In the genomic region with DNA sequence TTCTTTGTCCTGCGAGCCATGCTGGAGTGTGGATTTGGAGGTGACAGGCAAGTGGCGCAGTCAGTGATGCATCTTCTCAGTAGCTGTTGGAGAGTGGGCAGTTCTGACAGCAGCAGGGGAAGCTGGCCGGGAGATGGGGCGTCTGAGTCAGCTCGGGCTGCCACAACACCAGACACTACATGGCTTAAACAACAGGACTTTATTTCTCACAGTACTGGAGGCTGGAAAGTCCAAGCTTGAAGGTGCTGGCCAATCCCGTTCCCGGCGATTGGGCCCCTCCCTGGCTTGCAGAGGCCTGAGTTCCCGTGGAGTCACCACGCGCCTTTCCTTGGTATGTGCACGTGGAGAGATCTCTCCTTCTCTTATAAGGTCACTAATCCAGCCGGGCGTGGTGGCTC, we compare ENCODE assay signal across 10 cellular contexts. TPM values are rescaled to one million over a fixed set of nuclear protein-coding genes. Genes with fewer than 3 reads are reported as not detected.
DNase-seq lines count a peak whose midpoint lies in the region; ATAC-seq and TF ChIP-seq lines count a peak whose summit lies in the region.
"Had no signal": no experiment of that assay in that cellular context is flagged by ENCODE, and none has a peak within 500 bp of the region (broad histone marks: within the 10 kb centered on the region; RNA-seq: fewer than 3 reads in every experiment).

No MANE protein-coding gene starts in this region.

- no peak for TF ChIP-seq EP300 in stomach (IDR thresholded peaks at IDR 0.05)

- no peaks in the 10 kb centered on the region for H3K36me3 Mint-ChIP-seq in activated CD4-positive, alpha-beta T cell treated with anti-CD3 and anti-CD28 coated beads for 36 hours (ENCODE audit: low read depth)

- CTCF ChIA-PET in activated CD4-positive, alpha-beta T cell treated with anti-CD3 and anti-CD28 coated beads for 36 hours (lab: Charles Lee), result interaction anchor here (0.6 to 2.1 kb wide), 4 partner anchors 13 to 256 kb away, joined by 4 to 9 read pairs (median 4); a partner anchor contains a TSS

- no peak overlapping the region for H3K4me3 Mint-ChIP-seq in activated CD4-positive, alpha-beta T cell treated with anti-CD3 and anti-CD28 coated beads for 36 hours

- intact Hi-C loops in activated CD4-positive, alpha-beta T cell treated with anti-CD3 and anti-CD28 coated beads for 36 hours (cut with DNase I, micrococcal nuclease), result no loop called here
- intact Hi-C loops in stomach (cut with DNase I; ENCODE audit: low total_unique reads), result loop anchor here (10.0 kb wide), 1 partner anchor 153 kb away; a partner anchor contains a TSS

- 64 to 84% (median 74%) methylated on average over 13 to 14 of the region's 14 CpGs for WGBS in stomach, 5 donors

- H3K27me3 ChIP-seq in stomach, result peaks cover 0 to 14% (median 0%) of the 10 kb centered on the region in 3 donors

- in situ Hi-C loops in G401 (cut with HindIII; ENCODE audit: low sequenced_read_pairs), result no loop called here

- peak overlapping the region in 3 of 5 donors; percentile 85 to 93 (median 89) for H3K27ac ChIP-seq in stomach
- H3K27ac ChIP-seq: A549 had no signal

- H3K27me3 Mint-ChIP-seq in activated CD4-positive, alpha-beta T cell treated with anti-CD3 and anti-CD28 coated beads for 36 hours, result peaks cover 3% of the 10 kb centered on the region

- TF ChIP-seq CTCF in fibroblast of villous mesenchyme (IDR thresholded peaks at IDR 0.05; ENCODE audit: insufficient read depth, low read depth, low read length) (no peak), stomach (IDR thresholded peaks at IDR 0.05) (no peak)

- no peaks in the 10 kb centered on the region for H3K9me3 Mint-ChIP-seq in activated CD4-positive, alpha-beta T cell treated with anti-CD3 and anti-CD28 coated beads for 36 hours (ENCODE audit: low read depth)

- peak overlapping the region; percentile 53 for H3K27ac Mint-ChIP-seq in activated CD4-positive, alpha-beta T cell treated with anti-CD3 and anti-CD28 coated beads for 36 hours

- peaks cover 25% of the 10 kb centered on the region for H3K4me1 Mint-ChIP-seq in activated CD4-positive, alpha-beta T cell treated with anti-CD3 and anti-CD28 coated beads for 36 hours

- DNase-seq in activated CD4-positive, alpha-beta T cell treated with anti-CD3 and anti-CD28 coated beads for 36 hours, result peak; percentile 61
- DNase-seq in activated CD4-positive, alpha-beta T cell treated with anti-CD3 and anti-CD28 coated beads for 4 hours, result no peak
- DNase-seq in fibroblast of villous mesenchyme (ENCODE audit: low read depth), result peak; percentile 49
- DNase-seq in stomach, result no peak
- DNase-seq in G401 (ENCODE audit: low spot score), result no peak
- DNase-seq in NCI-H2107 treated with DMSO at 0.1 percent for 48 hours (lab: John Stamatoyannopoulos, UW; ENCODE audit: unreplicated experiment), result no peak
- no peak for DNase-seq in Kasumi-1 (lab: John Stamatoyannopoulos, UW)
- DNase-seq: NCI-H2029 had no signal

- H3K4me1 ChIP-seq in stomach, result peaks cover 6 to 36% (median 17%) of the 10 kb centered on the region in 4 donors
- H3K4me1 ChIP-seq: A549 had no signal

- no peak for TF ChIP-seq POLR2A in stomach (IDR thresholded peaks at IDR 0.05)

- no peak overlapping the region for H3K4me3 ChIP-seq in fibroblast of villous mesenchyme (ENCODE audit: low read depth, low read length)
- no peak overlapping the region for H3K4me3 ChIP-seq in stomach
- H3K4me3 ChIP-seq: A549 had no signal

- H3K9me3 ChIP-seq in stomach, result no peaks in the 10 kb centered on the region
- H3K9me3 ChIP-seq: A549 had no signal

- H3K36me3 ChIP-seq in stomach, result no peaks in the 10 kb centered on the region

- ATAC-seq in activated CD4-positive, alpha-beta T cell treated with anti-CD3 and anti-CD28 coated beads for 36 hours, result peak; percentile 67
- peak; percentile 23; the same call in 2 of the 3 replicates for ATAC-seq in SK-N-SH treated with all-trans-retinoic acid at 6 μM for 48 hours
- ATAC-seq: A549 had no signal

- POLR2A ChIA-PET in activated CD4-positive, alpha-beta T cell treated with anti-CD3 and anti-CD28 coated beads for 36 hours (lab: Charles Lee), result interaction anchor here (0.6 to 1.6 kb wide), 4 partner anchors 149 to 693 kb away, joined by 3 to 7 read pairs (median 3); a partner anchor contains a TSS

TF ChIP-seq in SK-N-SH treated with all-trans-retinoic acid at 6 μM for 48 hours, 23 proteins besides CTCF, POLR2A, EP300 and RAD21 (continues in another document):
- TF ChIP-seq ZFP3 (CRISPR knock-in tag; IDR thresholded peaks at IDR 0.05) (no peak), ZFP30 (CRISPR knock-in tag; IDR thresholded peaks at IDR 0.05) (no peak), TOX (CRISPR knock-in tag; IDR thresholded peaks at IDR 0.05; ENCODE audit: borderline replicate concordance) (no peak), ZNF70 (CRISPR knock-in tag; IDR thresholded peaks at IDR 0.05) (no peak), ZNF8 (CRISPR knock-in tag; IDR thresholded peaks at IDR 0.05) (no peak), TCF4 (CRISPR knock-in tag; IDR thresholded peaks at IDR 0.05; ENCODE audit: borderline replicate concordance) (no peak), ZC3H10 (CRISPR knock-in tag; IDR thresholded peaks at IDR 0.05) (no peak), PPARA (CRISPR knock-in tag; IDR thresholded peaks at IDR 0.05; ENCODE audit: borderline replicate concordance) (no peak), ISL1 (CRISPR knock-in tag; IDR thresholded peaks at IDR 0.05) (no peak), ESRRG (CRISPR knock-in tag; IDR thresholded peaks at IDR 0.05) (no peak), SNAI2 (CRISPR knock-in tag; IDR thresholded peaks at IDR 0.05) (no peak), OSR1 (CRISPR knock-in tag; IDR thresholded peaks at IDR 0.05) (no peak), BACH2 (CRISPR knock-in tag; IDR thresholded peaks at IDR 0.05; ENCODE audit: borderline replicate concordance) (no peak), GLIS3 (CRISPR knock-in tag; IDR thresholded peaks at IDR 0.05) (no peak)
- TF ChIP-seq, protein P1, sequence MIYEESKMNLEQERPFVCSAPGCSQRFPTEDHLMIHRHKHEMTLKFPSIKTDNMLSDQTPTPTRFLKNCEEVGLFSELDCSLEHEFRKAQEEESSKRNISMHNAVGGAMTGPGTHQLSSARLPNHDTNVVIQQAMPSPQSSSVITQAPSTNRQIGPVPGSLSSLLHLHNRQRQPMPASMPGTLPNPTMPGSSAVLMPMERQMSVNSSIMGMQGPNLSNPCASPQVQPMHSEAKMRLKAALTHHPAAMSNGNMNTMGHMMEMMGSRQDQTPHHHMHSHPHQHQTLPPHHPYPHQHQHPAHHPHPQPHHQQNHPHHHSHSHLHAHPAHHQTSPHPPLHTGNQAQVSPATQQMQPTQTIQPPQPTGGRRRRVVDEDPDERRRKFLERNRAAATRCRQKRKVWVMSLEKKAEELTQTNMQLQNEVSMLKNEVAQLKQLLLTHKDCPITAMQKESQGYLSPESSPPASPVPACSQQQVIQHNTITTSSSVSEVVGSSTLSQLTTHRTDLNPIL (CRISPR knock-in tag; IDR thresholded peaks at IDR 0.05; ENCODE audit: low read depth), result no peak
- TF ChIP-seq, protein P2, sequence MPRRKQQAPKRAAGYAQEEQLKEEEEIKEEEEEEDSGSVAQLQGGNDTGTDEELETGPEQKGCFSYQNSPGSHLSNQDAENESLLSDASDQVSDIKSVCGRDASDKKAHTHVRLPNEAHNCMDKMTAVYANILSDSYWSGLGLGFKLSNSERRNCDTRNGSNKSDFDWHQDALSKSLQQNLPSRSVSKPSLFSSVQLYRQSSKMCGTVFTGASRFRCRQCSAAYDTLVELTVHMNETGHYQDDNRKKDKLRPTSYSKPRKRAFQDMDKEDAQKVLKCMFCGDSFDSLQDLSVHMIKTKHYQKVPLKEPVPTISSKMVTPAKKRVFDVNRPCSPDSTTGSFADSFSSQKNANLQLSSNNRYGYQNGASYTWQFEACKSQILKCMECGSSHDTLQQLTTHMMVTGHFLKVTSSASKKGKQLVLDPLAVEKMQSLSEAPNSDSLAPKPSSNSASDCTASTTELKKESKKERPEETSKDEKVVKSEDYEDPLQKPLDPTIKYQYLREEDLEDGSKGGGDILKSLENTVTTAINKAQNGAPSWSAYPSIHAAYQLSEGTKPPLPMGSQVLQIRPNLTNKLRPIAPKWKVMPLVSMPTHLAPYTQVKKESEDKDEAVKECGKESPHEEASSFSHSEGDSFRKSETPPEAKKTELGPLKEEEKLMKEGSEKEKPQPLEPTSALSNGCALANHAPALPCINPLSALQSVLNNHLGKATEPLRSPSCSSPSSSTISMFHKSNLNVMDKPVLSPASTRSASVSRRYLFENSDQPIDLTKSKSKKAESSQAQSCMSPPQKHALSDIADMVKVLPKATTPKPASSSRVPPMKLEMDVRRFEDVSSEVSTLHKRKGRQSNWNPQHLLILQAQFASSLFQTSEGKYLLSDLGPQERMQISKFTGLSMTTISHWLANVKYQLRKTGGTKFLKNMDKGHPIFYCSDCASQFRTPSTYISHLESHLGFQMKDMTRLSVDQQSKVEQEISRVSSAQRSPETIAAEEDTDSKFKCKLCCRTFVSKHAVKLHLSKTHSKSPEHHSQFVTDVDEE (CRISPR knock-in tag; IDR thresholded peaks at IDR 0.05), result no peak
- TF ChIP-seq, protein P3, sequence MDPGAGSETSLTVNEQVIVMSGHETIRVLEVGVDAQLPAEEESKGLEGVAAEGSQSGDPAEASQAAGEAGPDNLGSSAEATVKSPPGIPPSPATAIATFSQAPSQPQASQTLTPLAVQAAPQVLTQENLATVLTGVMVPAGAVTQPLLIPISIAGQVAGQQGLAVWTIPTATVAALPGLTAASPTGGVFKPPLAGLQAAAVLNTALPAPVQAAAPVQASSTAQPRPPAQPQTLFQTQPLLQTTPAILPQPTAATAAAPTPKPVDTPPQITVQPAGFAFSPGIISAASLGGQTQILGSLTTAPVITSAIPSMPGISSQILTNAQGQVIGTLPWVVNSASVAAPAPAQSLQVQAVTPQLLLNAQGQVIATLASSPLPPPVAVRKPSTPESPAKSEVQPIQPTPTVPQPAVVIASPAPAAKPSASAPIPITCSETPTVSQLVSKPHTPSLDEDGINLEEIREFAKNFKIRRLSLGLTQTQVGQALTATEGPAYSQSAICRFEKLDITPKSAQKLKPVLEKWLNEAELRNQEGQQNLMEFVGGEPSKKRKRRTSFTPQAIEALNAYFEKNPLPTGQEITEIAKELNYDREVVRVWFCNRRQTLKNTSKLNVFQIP (CRISPR knock-in tag; IDR thresholded peaks at IDR 0.05; ENCODE audit: borderline replicate concordance, low read depth), result no peak

RNA-seq across cellular contexts. Expression of a gene that starts 16.6 kb away (rescaled TPM):
- total RNA-seq in activated CD4-positive, alpha-beta T cell treated with anti-CD3 and anti-CD28 coated beads for 36 hours, result 1 to 10 TPM; 5.9 to 9.3 TPM
- total RNA-seq in fibroblast of villous mesenchyme (6.9 and 14.8 TPM in 2 replicates), stomach (10 to 100 TPM; 14.9 to 89.9 (median 62.2) TPM)
- polyA plus RNA-seq in stomach, result 10 to 100 TPM; 17.4 to 86.8 (median 44.1) TPM
- 1.4 and 5.4 TPM in 2 replicates for total RNA-seq in G401 (2014; rRNA removed; shearing (Covaris generic))

Comparison
In these comparisons a context has a peak if more than half of its experiments do, and no peak if none do; other contexts are left out.
1. DNase-seq: peak in activated CD4-positive, alpha-beta T cell treated with anti-CD3 and anti-CD28 coated beads for 36 hours (single experiment) and fibroblast of villous mesenchyme (single experiment); none in activated CD4-positive, alpha-beta T cell treated with anti-CD3 and anti-CD28 coated beads for 4 hours (0 of 2), stomach (single experiment), G401 (single experiment), NCI-H2107 treated with DMSO at 0.1 percent for 48 hours (single experiment) and Kasumi-1 (0 of 2).